In the genomic region with DNA sequence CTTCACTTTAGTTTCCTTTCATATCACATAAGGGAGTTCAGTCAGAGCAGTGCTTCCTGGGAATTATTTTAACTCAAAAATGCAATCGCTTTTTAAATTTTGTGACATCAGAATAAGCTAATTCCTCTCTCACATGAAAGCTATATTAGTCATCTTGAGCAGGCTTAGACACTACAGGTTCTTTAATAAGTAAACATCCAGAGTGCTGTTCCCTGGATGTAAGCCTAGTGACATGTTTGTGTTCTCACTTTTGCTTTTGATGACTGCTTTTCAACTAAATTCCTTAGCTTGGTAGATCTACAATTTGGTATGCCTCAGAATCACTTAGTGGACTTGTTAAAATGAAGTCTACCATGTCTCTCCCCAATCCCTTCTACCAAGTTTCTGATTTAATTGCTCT, we compare ENCODE assay signal across 16 cellular contexts.
"Had no signal": no experiment of that assay in that cellular context is flagged by ENCODE, and none has a peak within 500 bp of the region (broad histone marks: within the 10 kb centered on the region; RNA-seq: fewer than 3 reads in every experiment).

No MANE protein-coding gene starts in this region.

- H3K9me3 ChIP-seq: gastroesophageal sphincter, heart right ventricle, mucosa of descending colon, neutrophil, transverse colon had no signal

- H3K36me3 ChIP-seq: gastroesophageal sphincter, heart right ventricle, neutrophil, transverse colon had no signal

- DNase-seq: activated CD4-positive, alpha-beta T cell treated with anti-CD3 and anti-CD28 coated beads, Interleukin-2, amount 50 U/mL, for 1 hour; activated naive CD4-positive, alpha-beta T cell treated with Interleukin-2 at 50 U/mL for 16 hours; activated naive CD8-positive, alpha-beta T cell treated with anti-CD3 and anti-CD28 coated beads, Interleukin-2, amount 50 U/mL, for 24 hours; activated T-cell treated with anti-CD3 and anti-CD28 coated beads for 4 hours; aorta; heart right ventricle; left colon; mucosa of descending colon; natural killer cell; retina; stimulated activated CD4-positive, alpha-beta T cell treated with anti-CD3 and anti-CD28 coated beads, Interleukin-15, amount 100 ng/mL, for 24 hours; stimulated activated CD4-positive, alpha-beta T cell treated with anti-CD3 and anti-CD28 coated beads, Interleukin-4, amount 100 ng/mL, for 1 hour; stimulated activated naive CD4-positive, alpha-beta T cell treated with Interleukin-2 at 50 U/mL for 16 hours; transverse colon had no signal

- H3K27me3 ChIP-seq: neutrophil, transverse colon had no signal

- H3K4me3 ChIP-seq: gastroesophageal sphincter, heart right ventricle, mucosa of descending colon, transverse colon had no signal

- H3K27ac ChIP-seq: gastroesophageal sphincter, heart right ventricle, neutrophil, transverse colon had no signal

- H3K4me1 ChIP-seq: gastroesophageal sphincter, heart right ventricle, transverse colon had no signal
